In the genomic region with DNA sequence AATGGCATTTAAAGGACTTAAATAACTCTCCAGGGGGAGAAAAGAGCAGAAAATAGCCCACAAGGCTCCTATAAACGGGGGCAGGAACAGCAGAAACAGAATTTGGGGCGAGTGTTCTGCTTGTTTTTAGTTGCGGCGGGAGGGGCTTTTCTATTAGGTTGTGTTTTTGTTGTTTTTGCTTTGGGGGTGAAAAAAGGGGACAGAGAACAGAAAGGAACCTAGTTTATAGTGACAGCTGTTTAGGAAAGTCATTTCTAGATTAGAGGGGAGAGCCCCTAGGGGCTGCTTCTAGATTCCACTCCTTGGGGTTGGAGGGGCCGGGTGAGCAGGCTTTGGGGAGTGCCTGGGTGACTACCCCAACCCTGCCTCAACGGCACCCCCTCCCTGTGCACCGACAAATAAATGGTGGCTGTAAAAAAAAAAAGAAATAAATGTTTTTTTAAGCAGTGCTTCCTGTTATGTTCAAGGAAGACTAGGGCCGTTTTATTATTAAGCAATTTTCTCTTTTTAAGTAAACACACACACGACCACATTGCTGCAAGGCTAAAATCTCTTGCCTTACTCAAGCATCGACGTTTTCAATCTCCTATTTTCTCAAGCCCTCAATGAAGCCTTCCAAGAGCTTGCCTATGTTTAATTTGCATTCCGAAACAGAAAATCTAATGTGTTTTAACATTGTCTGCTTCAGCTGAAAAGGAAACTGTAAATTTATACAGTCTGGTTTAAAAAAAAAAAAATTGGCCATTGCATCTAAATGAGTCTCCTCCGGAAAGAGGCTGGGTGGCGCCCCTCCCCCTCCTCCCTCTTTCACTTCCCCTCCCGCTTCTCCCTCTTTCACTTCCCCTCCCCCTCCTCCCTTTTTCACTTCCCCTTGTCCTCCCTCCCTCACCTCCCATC, we compare ENCODE assay signal across 8 cellular contexts.
A peak's percentile ranks its signal among the peaks of the same experiment; 100 is the strongest.
DNase-seq lines count a peak whose midpoint lies in the region; ATAC-seq and TF ChIP-seq lines count a peak whose summit lies in the region.

No MANE protein-coding gene starts in this region.

- no peaks in the 10 kb centered on the region for H3K9me3 Mint-ChIP-seq in activated naive CD8-positive, alpha-beta T cell (ENCODE audit: low read depth)

- H3K27ac ChIP-seq in RWPE2 (ENCODE audit: poor library complexity, severe bottlenecking) (peak overlapping the region; percentile 18), hepatocyte (peak overlapping the region; percentile 53), skin epidermis (peak overlapping the region in 20 of 21 experiments; percentile 39 to 95 (median 74))

- no peaks in the 10 kb centered on the region for H4K20me1 ChIP-seq in hepatocyte (ENCODE audit: insufficient read depth, poor library complexity, severe bottlenecking)

- H3K4me1 ChIP-seq in RWPE2 (ENCODE audit: insufficient read depth, poor library complexity, severe bottlenecking) (no peaks in the 10 kb centered on the region), hepatocyte (ENCODE audit: insufficient read depth) (peaks cover 10% of the 10 kb centered on the region)

- peak overlapping the region; percentile 89 for H3K27ac Mint-ChIP-seq in activated naive CD8-positive, alpha-beta T cell

- DNase-seq in COLO668 (lab: John Stamatoyannopoulos, UW; ENCODE audit: unreplicated experiment) (peak; percentile 30), RWPE2 (ENCODE audit: low spot score) (no peak), hepatocyte (ENCODE audit: low spot score) (peak; percentile 74), ecto neural progenitor cell (ENCODE audit: low spot score) (no peak)

- no peaks in the 10 kb centered on the region for H3K27me3 Mint-ChIP-seq in activated naive CD8-positive, alpha-beta T cell

- no peaks in the 10 kb centered on the region for H3K36me3 Mint-ChIP-seq in activated naive CD8-positive, alpha-beta T cell

- TF ChIP-seq CTCF in RWPE2 (IDR thresholded peaks at IDR 0.05; ENCODE audit: poor library complexity, severe bottlenecking) (no peak), hepatocyte (IDR thresholded peaks at IDR 0.05; ENCODE audit: poor library complexity) (no peak)

- peaks cover 36% of the 10 kb centered on the region for H3K4me1 Mint-ChIP-seq in activated naive CD8-positive, alpha-beta T cell (ENCODE audit: low read depth)

- H3K9me3 ChIP-seq in RWPE2 (ENCODE audit: severe bottlenecking): no peaks in the 10 kb centered on the region
- no peaks in the 10 kb centered on the region for H3K9me3 ChIP-seq in hepatocyte (ENCODE audit: low read depth)

- H3K27me3 ChIP-seq in RWPE2 (ENCODE audit: insufficient read depth, poor library complexity, severe bottlenecking) (no peaks in the 10 kb centered on the region), hepatocyte (no peaks in the 10 kb centered on the region)

- H3K9me2 ChIP-seq in hepatocyte (replicated peaks; ENCODE audit: insufficient read depth): no peaks in the 10 kb centered on the region

- H3K4me2 ChIP-seq in hepatocyte: peak overlapping the region; percentile 41

- no peaks in the 10 kb centered on the region for H3K79me2 ChIP-seq in hepatocyte

- 33% methylated on average over 12 of the region's 15 CpGs for WGBS in hepatocyte (ENCODE audit: low lambda C conversion rate, missing lambda C conversion rate)

- ATAC-seq in GM19395 (IDR thresholded peaks at IDR 0.05; ENCODE audit: unreplicated experiment) (peak; percentile 87), HG03432 (IDR thresholded peaks at IDR 0.05; ENCODE audit: unreplicated experiment) (peak; percentile 90), RWPE2 (ENCODE audit: low read depth) (no peak)

- H2AFZ ChIP-seq in hepatocyte: peak overlapping the region; percentile 50

- H3K4me3 ChIP-seq in RWPE2 (ENCODE audit: severe bottlenecking) (no peak overlapping the region), hepatocyte (no peak overlapping the region), skin epidermis (peak overlapping the region in 2 of 7 experiments; percentile 5 to 7)

- H3K36me3 ChIP-seq in RWPE2 (ENCODE audit: low read depth) (no peaks in the 10 kb centered on the region), hepatocyte (replicated peaks; ENCODE audit: insufficient read depth, low read depth) (no peaks in the 10 kb centered on the region)

- peak overlapping the region; percentile 76 for H3K4me3 Mint-ChIP-seq in activated naive CD8-positive, alpha-beta T cell

Comparison
In these comparisons a context has a peak if more than half of its experiments do, and no peak if none do; other contexts are left out.
1. DNase-seq: peak in COLO668 (single experiment) and hepatocyte (single experiment); none in RWPE2 (single experiment) and ecto neural progenitor cell (single experiment).
2. H3K27ac ChIP-seq: peak in every context shown above with its lines; median percentile 74 in skin epidermis; 53 in hepatocyte; 18 in RWPE2.